In genomic region chr2:133489146-133489545, GRCh38 we compare ENCODE assay signal across 30 cellular contexts.
"Had no signal": no experiment of that assay in that cellular context is flagged by ENCODE, and none has a peak within 500 bp of the region (broad histone marks: within the 10 kb centered on the region; RNA-seq: fewer than 3 reads in every experiment).

No MANE protein-coding gene starts in this region.

- FAIRE-seq: astrocyte, TTC549 had no signal

- ATAC-seq: activated T-cell treated with anti-CD3 and anti-CD28 coated beads, Interleukin-2, amount 50 U/mL, for 4 hours; activated T-helper 17 cell treated with anti-CD3 and anti-CD28 coated beads, Interleukin-2, amount 50 U/mL, for 72 hours; foreskin keratinocyte; gastrocnemius medialis; WTC11 had no signal

- H3K27me3 ChIP-seq: brain microvascular endothelial cell, dorsolateral prefrontal cortex, esophagus muscularis mucosa, foreskin keratinocyte, gastrocnemius medialis, heart right ventricle had no signal

- H3K4me1 ChIP-seq: foreskin keratinocyte, gastrocnemius medialis had no signal

- DNase-seq: activated CD4-positive, alpha-beta memory T cell treated with anti-CD3 and anti-CD28 coated beads, Interleukin-2, amount 10 ng/mL, durations not matched to agents 7 days and 5 days; activated CD4-positive, alpha-beta T cell treated with anti-CD3 and anti-CD28 coated beads for 1 hour; activated CD4-positive, alpha-beta T cell treated with anti-CD3 and anti-CD28 coated beads for 4 hours; activated CD4-positive, alpha-beta T cell treated with anti-CD3 and anti-CD28 coated beads, Interleukin-2, amount 10 ng/mL, durations not matched to agents 7 days and 5 days; activated CD4-positive, alpha-beta T cell treated with anti-CD3 and anti-CD28 coated beads, Interleukin-2, amount 50 U/mL, for 4 hours; activated CD8-positive, alpha-beta memory T cell treated with anti-CD3 and anti-CD28 coated beads for 24 hours; activated effector memory CD4-positive, alpha-beta T cell treated with Interleukin-2 at 50 U/mL for 16 hours; activated gamma-delta T cell treated with Interleukin-2 at 50 U/mL for 16 hours; activated naive CD4-positive, alpha-beta T cell treated with anti-CD3 and anti-CD28 coated beads, Interleukin-2, amount 50 U/mL, for 16 hours; activated naive CD4-positive, alpha-beta T cell treated with Interleukin-2 at 50 U/mL for 16 hours; activated T-cell treated with anti-CD3 and anti-CD28 coated beads, Interleukin-2, amount 50 U/mL, for 4 hours; amniotic stem cell; anterior cingulate cortex; brain microvascular endothelial cell; dorsolateral prefrontal cortex; effector memory CD4-positive, alpha-beta T cell; endodermal cell; erythroblast; foreskin keratinocyte; gastrocnemius medialis; heart right ventricle; hippocampal formation; T-helper 2 cell had no signal

- H3K36me3 ChIP-seq: brain microvascular endothelial cell, esophagus muscularis mucosa, gastrocnemius medialis, heart right ventricle had no signal

- H3K9me3 ChIP-seq: esophagus muscularis mucosa, gastrocnemius medialis, heart right ventricle had no signal

- H3K4me3 ChIP-seq: coronary artery, dorsolateral prefrontal cortex, esophagus muscularis mucosa, gastrocnemius medialis, heart right ventricle had no signal

- H3K27ac ChIP-seq: brain microvascular endothelial cell, coronary artery, dorsolateral prefrontal cortex, esophagus muscularis mucosa, foreskin keratinocyte, gastrocnemius medialis, heart right ventricle, VCaP had no signal
